In genomic region chrX:112760697-112761096, GRCh38 we compare ENCODE assay signal across 10 cellular contexts.
DNase-seq lines count a peak whose midpoint lies in the region; ATAC-seq and TF ChIP-seq lines count a peak whose summit lies in the region.
"Had no signal": no experiment of that assay in that cellular context is flagged by ENCODE, and none has a peak within 500 bp of the region (broad histone marks: within the 10 kb centered on the region; RNA-seq: fewer than 3 reads in every experiment).

No MANE protein-coding gene starts in this region.

- ATAC-seq in GM19043 (IDR thresholded peaks at IDR 0.05; ENCODE audit: low read depth, unreplicated experiment) (peak; percentile 57), HG02885 (IDR thresholded peaks at IDR 0.05; ENCODE audit: poor library complexity, unreplicated experiment) (peak; percentile 55), aorta (ENCODE audit: low FRiP score) (peak; percentile 10)
- ATAC-seq: K562, upper lobe of right lung had no signal

- H3K4me2 ChIP-seq in SK-N-SH: no peak overlapping the region

- H3K27me3 ChIP-seq in SK-N-SH (ENCODE audit: insufficient read depth): no peaks in the 10 kb centered on the region; the same call in 1 of the 2 replicates
- no peaks in the 10 kb centered on the region for H3K27me3 ChIP-seq in aorta (ENCODE audit: control insufficient read depth in 1 of 2, insufficient read depth in 2 of 2, low read length in 1 of 2)
- no peaks in the 10 kb centered on the region for H3K27me3 ChIP-seq in effector memory CD4-positive, alpha-beta T cell (replicated peaks; ENCODE audit: control insufficient read depth, insufficient read depth, low read length, poor library complexity, severe bottlenecking)
- H3K27me3 ChIP-seq: upper lobe of right lung had no signal

- TF ChIP-seq CTCF in SK-N-SH (IDR thresholded peaks at IDR 0.05): no peak

- H3K4me1 ChIP-seq in SK-N-SH (ENCODE audit: control insufficient read depth in 1 of 2, insufficient read depth in 2 of 2, low read depth in 1 of 2, low read length in 1 of 2) (no peaks in the 10 kb centered on the region; a peak in 2 of 4 replicates), aorta (ENCODE audit: control insufficient read depth in 1 of 2, insufficient read depth in 2 of 2, low read length in 2 of 2) (no peaks in the 10 kb centered on the region)
- H3K4me1 ChIP-seq in effector memory CD4-positive, alpha-beta T cell (ENCODE audit: control insufficient read depth, insufficient read depth, low read length, poor library complexity, severe bottlenecking): no peaks in the 10 kb centered on the region
- H3K4me1 ChIP-seq: upper lobe of right lung had no signal

- H3K4me3 ChIP-seq in SK-N-SH (ENCODE audit: low read depth in 2 of 2, low read length in 1 of 2): no peak overlapping the region
- H3K4me3 ChIP-seq in aorta (ENCODE audit: low read length in 2 of 2): no peak overlapping the region
- no peak overlapping the region for H3K4me3 ChIP-seq in effector memory CD4-positive, alpha-beta T cell (ENCODE audit: insufficient read depth, low read depth, low read length, poor library complexity, severe bottlenecking)
- H3K4me3 ChIP-seq: K562, upper lobe of right lung had no signal

- no peaks in the 10 kb centered on the region for H4K20me1 ChIP-seq in SK-N-SH (ENCODE audit: insufficient read depth)

- H3F3A ChIP-seq in SK-N-SH (replicated peaks; ENCODE audit: insufficient read depth): no peaks in the 10 kb centered on the region

- no peak for TF ChIP-seq EP300 in SK-N-SH (IDR thresholded peaks at IDR 0.05; ENCODE audit: borderline replicate concordance in 1 of 2, low read depth in 1 of 2, low read length in 1 of 2)

- CTCF ChIA-PET in SK-N-SH (lab: Yijun Ruan, JAX): interaction anchor here (1.0 to 1.1 kb wide), 2 partner anchors 14 to 436 kb away, joined by 3 read pairs; no protein-coding TSS in a partner anchor

- H3K27ac ChIP-seq in SK-N-SH (ENCODE audit: low read depth in 2 of 2, low read length in 1 of 2) (no peak overlapping the region), aorta (ENCODE audit: low read depth in 1 of 2, low read length in 2 of 2) (no peak overlapping the region)
- no peak overlapping the region for H3K27ac ChIP-seq in effector memory CD4-positive, alpha-beta T cell (ENCODE audit: insufficient read depth, low read length, poor library complexity, severe bottlenecking)
- H3K27ac ChIP-seq: upper lobe of right lung had no signal

- H3K36me3 ChIP-seq in SK-N-SH (replicated peaks in 1 of 2; ENCODE audit: control insufficient read depth in 1 of 2, insufficient read depth in 2 of 2, low read length in 1 of 2) (no peaks in the 10 kb centered on the region), aorta (ENCODE audit: control insufficient read depth in 1 of 2, insufficient read depth in 2 of 2, low read length in 1 of 2) (no peaks in the 10 kb centered on the region)
- H3K36me3 ChIP-seq in effector memory CD4-positive, alpha-beta T cell (ENCODE audit: control insufficient read depth, insufficient read depth, low read length): no peaks in the 10 kb centered on the region
- H3K36me3 ChIP-seq: upper lobe of right lung had no signal

- peak; percentile 12; the same call in 1 of the 2 replicates for TF ChIP-seq RAD21 in SK-N-SH (IDR thresholded peaks at IDR 0.05; ENCODE audit: low read length)

- 14% methylated on average over 2 of the region's 2 CpGs for WGBS in SK-N-SH (ENCODE audit: low lambda C conversion rate)
- 25 to 29% methylated on average over 2 of the region's 2 CpGs for WGBS in aorta, 2 donors

- no peaks in the 10 kb centered on the region for H3K9me3 ChIP-seq in SK-N-SH
- H3K9me3 ChIP-seq in aorta (ENCODE audit: control insufficient read depth, low read length): no peaks in the 10 kb centered on the region
- no peaks in the 10 kb centered on the region for H3K9me3 ChIP-seq in effector memory CD4-positive, alpha-beta T cell (ENCODE audit: control insufficient read depth, low read length)
- H3K9me3 ChIP-seq: upper lobe of right lung had no signal

- DNase-seq in SK-N-SH (no peak), aorta (no peak), NCI-H446 treated with DMSO at 0.1 percent for 48 hours (lab: John Stamatoyannopoulos, UW) (no peak), NCI-H1105 treated with DMSO at 0.1 percent for 48 hours (lab: John Stamatoyannopoulos, UW) (no peak)
- no peak for DNase-seq in effector memory CD4-positive, alpha-beta T cell
- DNase-seq: amniotic stem cell, upper lobe of right lung had no signal

- H3K9me2 ChIP-seq in SK-N-SH: no peaks in the 10 kb centered on the region

- H3K79me2 ChIP-seq in SK-N-SH (ENCODE audit: insufficient read depth): no peaks in the 10 kb centered on the region

- no peak overlapping the region for H3K9ac ChIP-seq in SK-N-SH

- H2AFZ ChIP-seq in SK-N-SH (ENCODE audit: low read depth): no peak overlapping the region

- intact Hi-C loops in aorta (cut with DNase I): no loop called here

- POLR2A ChIA-PET in SK-N-SH (lab: Yijun Ruan, JAX): no interaction called here

TF ChIP-seq in SK-N-SH, 30 proteins besides CTCF, POLR2A, EP300 and RAD21:
- TF ChIP-seq SMC3 (IDR thresholded peaks at IDR 0.05; ENCODE audit: low read depth, low read length) (peak; percentile 17; the same call in 1 of the 2 replicates), ZBTB33 (IDR thresholded peaks at IDR 0.05; ENCODE audit: borderline replicate concordance, low read depth) (no peak)
